Comparison of ENCODE assay signal across 8 cellular contexts in the genomic region with DNA sequence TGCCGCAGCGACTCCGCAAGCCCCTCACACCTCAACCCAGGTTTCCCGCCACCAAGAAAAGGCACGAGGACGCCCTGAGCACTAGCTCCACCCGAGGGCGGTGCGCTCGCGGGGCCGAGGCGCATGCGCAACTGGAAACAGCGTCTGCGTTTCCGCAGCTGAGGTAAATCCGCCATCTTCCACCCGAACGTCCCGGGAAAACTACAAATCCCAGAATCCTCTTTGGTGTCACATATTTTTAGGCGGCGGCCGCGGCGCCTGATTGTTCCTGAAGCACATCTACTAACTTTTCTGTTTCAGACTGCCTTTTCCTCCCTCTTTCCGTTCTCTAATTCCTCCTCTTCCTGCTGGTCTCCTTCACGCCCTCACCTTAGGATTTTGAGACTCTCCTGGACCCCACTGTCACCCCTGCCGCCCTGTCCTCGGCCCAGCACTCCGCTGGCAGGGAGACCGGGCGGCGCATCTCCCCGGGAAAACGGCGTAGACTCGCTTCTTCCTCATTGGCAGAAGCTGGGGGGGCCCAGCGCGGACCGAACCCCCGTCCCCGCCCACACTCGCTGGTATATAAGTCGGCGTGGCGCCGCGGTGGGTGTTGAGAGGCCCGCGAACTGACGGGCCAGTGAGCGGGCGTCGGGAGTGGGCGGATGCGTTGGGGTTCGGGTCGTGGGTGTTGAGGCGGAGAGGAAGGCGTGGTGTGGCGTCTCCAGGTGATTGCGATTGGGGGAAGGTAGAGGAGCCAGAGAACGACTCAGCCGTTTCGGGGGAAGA. TPM values are rescaled to one million over a fixed set of nuclear protein-coding genes. Genes with fewer than 3 reads are reported as not detected.
DNase-seq lines count a peak whose midpoint lies in the region; ATAC-seq, FAIRE-seq and TF ChIP-seq lines count a peak whose summit lies in the region.

A gene with protein sequence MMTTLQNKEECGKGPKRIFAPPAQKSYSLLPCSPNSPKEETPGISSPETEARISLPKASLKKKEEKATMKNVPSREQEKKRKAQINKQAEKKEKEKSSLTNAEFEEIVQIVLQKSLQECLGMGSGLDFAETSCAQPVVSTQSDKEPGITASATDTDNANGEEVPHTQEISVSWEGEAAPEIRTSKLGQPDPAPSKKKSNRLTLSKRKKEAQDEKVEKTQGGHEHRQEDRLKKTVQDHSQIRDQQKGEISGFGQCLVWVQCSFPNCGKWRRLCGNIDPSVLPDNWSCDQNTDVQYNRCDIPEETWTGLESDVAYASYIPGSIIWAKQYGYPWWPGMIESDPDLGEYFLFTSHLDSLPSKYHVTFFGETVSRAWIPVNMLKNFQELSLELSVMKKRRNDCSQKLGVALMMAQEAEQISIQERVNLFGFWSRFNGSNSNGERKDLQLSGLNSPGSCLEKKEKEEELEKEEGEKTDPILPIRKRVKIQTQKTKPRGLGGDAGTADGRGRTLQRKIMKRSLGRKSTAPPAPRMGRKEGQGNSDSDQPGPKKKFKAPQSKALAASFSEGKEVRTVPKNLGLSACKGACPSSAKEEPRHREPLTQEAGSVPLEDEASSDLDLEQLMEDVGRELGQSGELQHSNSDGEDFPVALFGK (minus strand): TSS at position 505 of the 768 bp plus-strand sequence. CDS start 8,054 bp downstream, outside the sequence.

- H3K9ac ChIP-seq in colonic mucosa (ENCODE audit: low read depth in 2 of 2, low read length in 2 of 2), result peak within 1 kb of the TSS; percentile 94 to 98

- FAIRE-seq in GM19239 (lab: Jason Lieb, UNC), result peak; percentile 95

- H3K27ac ChIP-seq in colonic mucosa, result peak within 1 kb of the TSS; percentile 100

- ATAC-seq in HG03442 (IDR thresholded peaks at IDR 0.05; ENCODE audit: unreplicated experiment), result peak; percentile 29

- H3K27me3 ChIP-seq in colonic mucosa, result no peaks in the 10 kb centered on the region

- H3K36me3 ChIP-seq in colonic mucosa, result no peaks in the 10 kb centered on the region

- H3K4me1 ChIP-seq in colonic mucosa, result no peaks in the 10 kb centered on the region

- TF ChIP-seq CTCF in colonic mucosa (IDR thresholded peaks at IDR 0.05), result no peak

- peak; percentile 97 for DNase-seq in Ammon's horn (ENCODE audit: low spot score)
- peak; percentile 72 for DNase-seq in GM19239 (ENCODE audit: insufficient read length, low spot score)
- peak; percentile 90 to 95 for DNase-seq in NCI-H524 (lab: John Stamatoyannopoulos, UW)
- DNase-seq in activated CD4-positive, alpha-beta T cell treated with anti-CD3 and anti-CD28 coated beads for 48 hours, result peak; percentile 98
- DNase-seq in colonic mucosa, result peak; percentile 95
- DNase-seq in kidney tubule cell (ENCODE audit: low spot score), result peak; percentile 97
- peak; percentile 90 to 96 for DNase-seq in stimulated activated CD4-positive, alpha-beta T cell treated with anti-CD3 and anti-CD28 coated beads, Interleukin-1b, Interleukin-23, amount 100 ng/mL, for 1 hour (ENCODE audit: low read depth in 2 of 2)

- no peaks in the 10 kb centered on the region for H3K9me3 ChIP-seq in colonic mucosa

- intact Hi-C loops in colonic mucosa (cut with DNase I), result no loop called here

- peak within 1 kb of the TSS; percentile 60 for H3K4me3 ChIP-seq in colonic mucosa

RNA-seq across cellular contexts. Expression of the gene that starts here (rescaled TPM):
- total RNA-seq in colonic mucosa, result 1 to 10 TPM; 1.1 to 1.3 TPM

Comparison
In these comparisons a context has a peak if more than half of its experiments do, and no peak if none do; other contexts are left out.
1. Peak in every context shown above with its lines: DNase-seq, ATAC-seq, H3K4me3 ChIP-seq and H3K27ac ChIP-seq.